Comparison of ENCODE assay signal across 4 cellular contexts in genomic region chr20:12294684-12295083, GRCh38.
"Had no signal": no experiment of that assay in that cellular context is flagged by ENCODE, and none has a peak within 500 bp of the region (broad histone marks: within the 10 kb centered on the region; RNA-seq: fewer than 3 reads in every experiment).

No MANE protein-coding gene starts in this region.

- DNase-seq: H9, HCEC 1CT, IMR-90 had no signal

- ATAC-seq: GM23338 had no signal
